In genomic region chr19:40661616-40662015, GRCh38 we compare ENCODE assay signal across 17 cellular contexts. TPM values are rescaled to one million over a fixed set of nuclear protein-coding genes. Genes with fewer than 3 reads are reported as not detected.
DNase-seq lines count a peak whose midpoint lies in the region; ATAC-seq and TF ChIP-seq lines count a peak whose summit lies in the region.
"Had no signal": no experiment of that assay in that cellular context is flagged by ENCODE, and none has a peak within 500 bp of the region (broad histone marks: within the 10 kb centered on the region; RNA-seq: fewer than 3 reads in every experiment).

No MANE protein-coding gene starts in this region.

- H3K23ac ChIP-seq in trophoblast cell (ENCODE audit: low read length): no peak overlapping the region

- H4K12ac ChIP-seq in trophoblast cell (ENCODE audit: low read depth, low read length): no peak overlapping the region

- H3K79me2 ChIP-seq in trophoblast cell (ENCODE audit: control insufficient read depth, insufficient read depth, low read length, poor library complexity): no peaks in the 10 kb centered on the region

- H3K4me3 ChIP-seq in HAP-1 (no peak overlapping the region), trophoblast cell (ENCODE audit: low read depth, low read length) (no peak overlapping the region)

- in situ Hi-C loops in HAP-1 (cut with MboI; ENCODE audit: low sequenced_read_pairs): loop anchor here (10.0 to 25.0 kb wide), 3 partner anchors 163 to 483 kb away; no protein-coding TSS in a partner anchor

- H3K4me3 Mint-ChIP-seq in T-helper 1 cell treated with Interleukin-12 subunit alpha and Interleukin-12 subunit beta and Interleukin-4 antibody, amounts not matched to agents 30 μg/mL and 1 μg/mL, for 36 hours: no peak overlapping the region
- H3K4me3 Mint-ChIP-seq in brain (peak overlapping the region in 4 of 5 experiments; percentile 34 to 89 (median 41)), WTC11 (no peak overlapping the region), endothelial cell (ENCODE audit: unreplicated experiment) (no peak overlapping the region)

- H4K8ac ChIP-seq in trophoblast cell (ENCODE audit: low read depth, low read length): no peak overlapping the region

- TF ChIP-seq CTCF in brain (conservative IDR thresholded peaks at IDR 0.05): no peak
- no peak for TF ChIP-seq CTCF in WTC11 (IDR thresholded peaks at IDR 0.05)
- no peak for TF ChIP-seq CTCF in endothelial cell (IDR thresholded peaks at IDR 0.05; ENCODE audit: unreplicated experiment)

- CTCF ChIA-PET in WTC11 (lab: Charles Lee): interaction anchor here (0.6 to 3.1 kb wide), 6 partner anchors 11 to 601 kb away, joined by 3 to 25 read pairs (median 14); partner anchors contain the start of gene RAB4B

- H3K9me3 Mint-ChIP-seq in T-helper 1 cell treated with Interleukin-12 subunit alpha and Interleukin-12 subunit beta and Interleukin-4 antibody, amounts not matched to agents 30 μg/mL and 1 μg/mL, for 36 hours: no peaks in the 10 kb centered on the region
- H3K9me3 Mint-ChIP-seq in brain (no peaks in the 10 kb centered on the region), WTC11 (no peaks in the 10 kb centered on the region), endothelial cell (ENCODE audit: unreplicated experiment) (no peaks in the 10 kb centered on the region)

- no peak overlapping the region for H3K27ac ChIP-seq in trophoblast cell (ENCODE audit: low read depth, low read length)
- H3K27ac ChIP-seq: 22Rv1 had no signal

- no peaks in the 10 kb centered on the region for H3K36me3 ChIP-seq in HAP-1 (replicated peaks)
- no peaks in the 10 kb centered on the region for H3K36me3 ChIP-seq in trophoblast cell (ENCODE audit: control insufficient read depth in 1 of 2, insufficient read depth in 2 of 2, low read length in 2 of 2)

- H3K4me1 ChIP-seq in HAP-1 (peaks cover 7% of the 10 kb centered on the region; the same call in 1 of the 2 replicates), trophoblast cell (ENCODE audit: control insufficient read depth in 1 of 2, insufficient read depth in 2 of 2, low read length in 2 of 2) (peaks cover 6 to 8% of the 10 kb centered on the region in 2 experiments)

- no peak overlapping the region for H2BK120ac ChIP-seq in trophoblast cell (ENCODE audit: insufficient read depth, low read length, poor library complexity)

- DNase-seq in T-helper 1 cell (no peak), HAP-1 (ENCODE audit: low spot score in 2 of 2) (peak; percentile 29 to 33), trophoblast cell (peak; percentile 65 to 74), WTC11 (ENCODE audit: low spot score) (no peak), endothelial cell (ENCODE audit: low spot score) (no peak)
- DNase-seq: COR-L47, HCEC 1CT, KBM-7, NCI-H1105, NCI-H1694, NCI-H510A, NCI-H774 had no signal

- no peak overlapping the region for H2AFZ ChIP-seq in trophoblast cell (ENCODE audit: insufficient read depth, low read length, poor library complexity)

- WGBS in trophoblast cell (ENCODE audit: extremely low coverage, insufficient coverage, insufficient read length): no CpG with 5 or more reads among the region's 1 CpG

- ATAC-seq in WTC11: no peak
- ATAC-seq in GM19395 (IDR thresholded peaks at IDR 0.05; ENCODE audit: unreplicated experiment): no peak
- ATAC-seq: Right ventricle myocardium inferior had no signal

- peaks cover 5% of the 10 kb centered on the region for H3K79me1 ChIP-seq in trophoblast cell (ENCODE audit: low read length)

- H3K9ac ChIP-seq in trophoblast cell (ENCODE audit: low read length): no peak overlapping the region

- H2BK5ac ChIP-seq in trophoblast cell (ENCODE audit: low read depth, low read length, poor library complexity): no peak overlapping the region

- no peak overlapping the region for H4K91ac ChIP-seq in trophoblast cell (ENCODE audit: low read depth, low read length)

- POLR2A ChIA-PET in WTC11 (lab: Charles Lee): no interaction called here

- H3K4me2 ChIP-seq in trophoblast cell (ENCODE audit: low read length): no peak overlapping the region

- no peak overlapping the region for H3K4ac ChIP-seq in trophoblast cell (ENCODE audit: low read depth, low read length)

- H3K27me3 Mint-ChIP-seq in T-helper 1 cell treated with Interleukin-12 subunit alpha and Interleukin-12 subunit beta and Interleukin-4 antibody, amounts not matched to agents 30 μg/mL and 1 μg/mL, for 36 hours (ENCODE audit: low read depth): peaks cover 3% of the 10 kb centered on the region
- peaks cover 13% of the 10 kb centered on the region for H3K27me3 Mint-ChIP-seq in brain
- peaks cover 18% of the 10 kb centered on the region for H3K27me3 Mint-ChIP-seq in WTC11 (ENCODE audit: low read depth)
- H3K27me3 Mint-ChIP-seq in endothelial cell (ENCODE audit: unreplicated experiment): peaks cover 4% of the 10 kb centered on the region

- peak overlapping the region; percentile 5 for H3K27ac Mint-ChIP-seq in T-helper 1 cell treated with Interleukin-12 subunit alpha and Interleukin-12 subunit beta and Interleukin-4 antibody, amounts not matched to agents 30 μg/mL and 1 μg/mL, for 36 hours
- peak overlapping the region in 1 of 5 experiments; percentile 3 for H3K27ac Mint-ChIP-seq in brain
- H3K27ac Mint-ChIP-seq in WTC11: no peak overlapping the region
- no peak overlapping the region for H3K27ac Mint-ChIP-seq in endothelial cell (ENCODE audit: unreplicated experiment)

- H3K14ac ChIP-seq in trophoblast cell (ENCODE audit: low read length): no peak overlapping the region

- H3K4me1 Mint-ChIP-seq in T-helper 1 cell treated with Interleukin-12 subunit alpha and Interleukin-12 subunit beta and Interleukin-4 antibody, amounts not matched to agents 30 μg/mL and 1 μg/mL, for 36 hours (ENCODE audit: low read depth): peaks cover 7% of the 10 kb centered on the region
- H3K4me1 Mint-ChIP-seq in brain: peaks cover 8% of the 10 kb centered on the region
- H3K4me1 Mint-ChIP-seq in WTC11: peaks cover 2% of the 10 kb centered on the region; the same call in 1 of the 2 replicates
- H3K4me1 Mint-ChIP-seq in endothelial cell (ENCODE audit: unreplicated experiment): no peaks in the 10 kb centered on the region

- no peak overlapping the region for H3K18ac ChIP-seq in trophoblast cell (ENCODE audit: low read length)

- no peak overlapping the region for H2AK5ac ChIP-seq in trophoblast cell (ENCODE audit: low read length)

- H3K27me3 ChIP-seq in HAP-1 (ENCODE audit: low read depth) (no peaks in the 10 kb centered on the region), trophoblast cell (ENCODE audit: insufficient read depth, low read length) (no peaks in the 10 kb centered on the region)

- H2BK12ac ChIP-seq in trophoblast cell (ENCODE audit: low read length): no peak overlapping the region

- H3K9me3 ChIP-seq in HAP-1 (no peaks in the 10 kb centered on the region), trophoblast cell (ENCODE audit: insufficient read depth, low read depth, low read length) (peaks cover 2% of the 10 kb centered on the region)

- no peaks in the 10 kb centered on the region for H3K36me3 Mint-ChIP-seq in T-helper 1 cell treated with Interleukin-12 subunit alpha and Interleukin-12 subunit beta and Interleukin-4 antibody, amounts not matched to agents 30 μg/mL and 1 μg/mL, for 36 hours (ENCODE audit: low read depth)
- peaks cover under 1% of the 10 kb centered on the region for H3K36me3 Mint-ChIP-seq in brain
- no peaks in the 10 kb centered on the region for H3K36me3 Mint-ChIP-seq in WTC11
- no peaks in the 10 kb centered on the region for H3K36me3 Mint-ChIP-seq in endothelial cell (ENCODE audit: low read depth, unreplicated experiment)

TF ChIP-seq in WTC11, 78 proteins besides CTCF, POLR2A, EP300 and RAD21:
- TF ChIP-seq MAX (CRISPR knock-in tag; IDR thresholded peaks at IDR 0.05) (no peak), GRHL2 (CRISPR knock-in tag; IDR thresholded peaks at IDR 0.05; ENCODE audit: insufficient replicate concordance, severe bottlenecking) (no peak), ESRRA (CRISPR knock-in tag; IDR thresholded peaks at IDR 0.05; ENCODE audit: borderline replicate concordance) (no peak), SMAD3 (CRISPR knock-in tag; IDR thresholded peaks at IDR 0.05; ENCODE audit: borderline replicate concordance) (no peak)
TF ChIP-seq in WTC11: peak in this region for 0.

RNA-seq across cellular contexts. Expression of gene NUMBL, which starts 28.8 kb away (rescaled TPM):
- polyA plus RNA-seq in brain (ENCODE audit: insufficient read depth, low read depth, low replicate concordance): 27.2 TPM
- 20.5 and 21.5 TPM in 2 replicates for polyA plus RNA-seq in trophoblast cell (2013)
- total RNA-seq in WTC11 (2021) (30.3 to 38.6 TPM (median 34.9 TPM) in 3 replicates), endothelial cell (ENCODE audit: unreplicated experiment) (10.0 TPM)

RNA-seq across cellular contexts. Expression of gene COQ8B, which starts 55.1 kb away (rescaled TPM):
- 36.4 TPM for polyA plus RNA-seq in brain (ENCODE audit: insufficient read depth, low read depth, low replicate concordance)
- polyA plus RNA-seq in trophoblast cell (2013): 14.4 and 14.9 TPM in 2 replicates
- total RNA-seq in WTC11 (2021) (55.6 to 62.9 TPM (median 59.9 TPM) in 3 replicates), endothelial cell (ENCODE audit: unreplicated experiment) (26.4 TPM)

RNA-seq across cellular contexts. Expression of gene ITPKC, which starts 55.3 kb away (rescaled TPM):
- 9.1 TPM for polyA plus RNA-seq in brain (ENCODE audit: insufficient read depth, low read depth, low replicate concordance)
- 13.1 and 13.5 TPM in 2 replicates for polyA plus RNA-seq in trophoblast cell (2013)
- total RNA-seq in WTC11 (2021): 10.4 to 13.8 TPM (median 10.6 TPM) in 3 replicates
- 12.1 TPM for total RNA-seq in endothelial cell (ENCODE audit: unreplicated experiment)

Comparison
In these comparisons a context has a peak if more than half of its experiments do, and no peak if none do; other contexts are left out.
1. H3K4me3 Mint-ChIP-seq: peak in brain (4 of 5); none in T-helper 1 cell treated with Interleukin-12 subunit alpha and Interleukin-12 subunit beta and Interleukin-4 antibody, amounts not matched to agents 30 μg/mL and 1 μg/mL, for 36 hours (single experiment), WTC11 (single experiment) and endothelial cell (single experiment).
2. DNase-seq: peak in HAP-1 (2 of 2) and trophoblast cell (2 of 2); none in T-helper 1 cell (0 of 5), WTC11 (single experiment) and endothelial cell (single experiment).